In the genomic region with DNA sequence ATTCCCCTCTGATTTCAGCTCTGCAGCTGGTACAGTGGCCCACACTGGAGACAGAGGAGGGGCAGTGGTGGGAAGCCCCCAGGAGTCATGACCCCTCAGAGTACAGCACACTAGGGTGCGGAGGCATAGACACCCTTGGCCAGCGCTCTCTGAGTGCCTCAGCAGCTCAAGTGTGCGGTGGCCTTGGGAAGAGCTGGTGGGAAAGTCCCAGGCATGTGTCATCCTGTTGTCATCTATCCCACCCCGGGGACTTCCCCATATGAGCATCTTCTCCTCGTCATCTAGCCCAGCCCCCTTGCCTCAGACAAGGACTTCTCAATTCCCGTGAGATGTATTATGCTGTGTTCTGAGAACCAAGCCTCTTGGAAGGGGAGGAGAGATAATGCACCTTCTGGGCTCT, we compare ENCODE assay signal across 8 cellular contexts. TPM values are rescaled to one million over a fixed set of nuclear protein-coding genes. Genes with fewer than 3 reads are reported as not detected.
DNase-seq lines count a peak whose midpoint lies in the region; ATAC-seq and TF ChIP-seq lines count a peak whose summit lies in the region.

No MANE protein-coding gene starts in this region.

- no peak overlapping the region for H3K4me3 ChIP-seq in AG04450 (ENCODE audit: low read depth, low read length)

- DNase-seq in AG04450 (ENCODE audit: low read depth, low spot score) = peak; percentile 37
- DNase-seq in activated CD4-positive, alpha-beta T cell treated with anti-CD3 and anti-CD28 coated beads, Interleukin-2, amount 50 U/mL, for 1 hour = peak; percentile 57
- DNase-seq in fibroblast of peridontal ligament (ENCODE audit: extremely low read depth) = peak; percentile 77
- DNase-seq in stimulated activated CD4-positive, alpha-beta T cell treated with anti-CD3 and anti-CD28 coated beads, Interleukin-4, amount 100 ng/mL, for 4 hours = peak; percentile 71 to 89
- DNase-seq in HuH-7 (ENCODE audit: low spot score) = no peak
- no peak for DNase-seq in anterior cingulate cortex (lab: John Stamatoyannopoulos, UW)

- no peak for TF ChIP-seq CTCF in AG04450 (IDR thresholded peaks at IDR 0.05; ENCODE audit: low read depth, low read length)

- peak overlapping the region; percentile 21 for H3K27ac ChIP-seq in AG04450 (ENCODE audit: low read depth, low read length)

- no peaks in the 10 kb centered on the region; the same call in 1 of the 2 replicates for H3K9me3 ChIP-seq in AG04450 (ENCODE audit: control insufficient read depth, insufficient read depth, low read length)

- ATAC-seq in GM19351 (IDR thresholded peaks at IDR 0.05; ENCODE audit: unreplicated experiment) = peak; percentile 70
- ATAC-seq in HG03521 (IDR thresholded peaks at IDR 0.05; ENCODE audit: unreplicated experiment) = peak; percentile 55

- POLR2A ChIA-PET in AG04450 (lab: Yijun Ruan, JAX) = no interaction called here

- H3K27me3 ChIP-seq in AG04450 (ENCODE audit: control insufficient read depth, insufficient read depth, low read length) = no peaks in the 10 kb centered on the region

- CTCF ChIA-PET in AG04450 (lab: Charles Lee) = interaction anchor here (0.7 kb wide), 1 partner anchor 15 kb away, joined by 3 read pairs; no protein-coding TSS in a partner anchor

RNA-seq across cellular contexts. Expression of gene PPIF, which starts 15.6 kb away (rescaled TPM):
- polyA plus RNA-seq in AG04450 (2011; rRNA removed) = 68.6 and 77.2 TPM in 2 replicates
- polyA minus RNA-seq in AG04450 (2011; rRNA and poly(A)+ RNA removed) = 50.0 and 81.1 TPM in 2 replicates

Comparison
In these comparisons a context has a peak if more than half of its experiments do, and no peak if none do; other contexts are left out.
1. DNase-seq: peak in AG04450 (single experiment), activated CD4-positive, alpha-beta T cell treated with anti-CD3 and anti-CD28 coated beads, Interleukin-2, amount 50 U/mL, for 1 hour (single experiment), fibroblast of peridontal ligament (single experiment) and stimulated activated CD4-positive, alpha-beta T cell treated with anti-CD3 and anti-CD28 coated beads, Interleukin-4, amount 100 ng/mL, for 4 hours (2 of 2); none in HuH-7 (single experiment) and anterior cingulate cortex (0 of 58).